In genomic region chr7:24979470-24979862, GRCh38 we compare ENCODE assay signal across 8 cellular contexts. TPM values are rescaled to one million over a fixed set of nuclear protein-coding genes. Genes with fewer than 3 reads are reported as not detected.
A peak's percentile ranks its signal among the peaks of the same experiment; 100 is the strongest.
DNase-seq lines count a peak whose midpoint lies in the region; ATAC-seq and TF ChIP-seq lines count a peak whose summit lies in the region.

No MANE protein-coding gene starts in this region.

- POLR2A ChIA-PET in HEK293T (lab: Yijun Ruan, JAX): interaction anchor here (1.3 to 1.5 kb wide), 4 partner anchors 8 to 146 kb away, joined by 3 to 8 read pairs (median 4); partner anchors contain the start of gene CYCS

- peak; percentile 41 for ATAC-seq in memory B cell (ENCODE audit: low read depth)

- H3K27me3 Mint-ChIP-seq in activated CD4-positive, alpha-beta T cell treated with anti-CD3 and anti-CD28 coated beads, Interleukin-2, amount 10 ng/mL, durations not matched to agents 24 days and 14 days: no peaks in the 10 kb centered on the region
- H3K27me3 Mint-ChIP-seq in dendritic cell treated with granulocyte-macrophage colony-stimulating factor and Interleukin-4, amounts not matched to agents 40 ng/mL and 50 ng/mL, for 4 days: peaks cover 19% of the 10 kb centered on the region
- H3K27me3 Mint-ChIP-seq in memory B cell: no peaks in the 10 kb centered on the region

- H3K36me3 Mint-ChIP-seq in activated CD4-positive, alpha-beta T cell treated with anti-CD3 and anti-CD28 coated beads, Interleukin-2, amount 10 ng/mL, durations not matched to agents 24 days and 14 days (ENCODE audit: low read depth): peaks cover 25% of the 10 kb centered on the region
- H3K36me3 Mint-ChIP-seq in dendritic cell treated with granulocyte-macrophage colony-stimulating factor and Interleukin-4, amounts not matched to agents 40 ng/mL and 50 ng/mL, for 4 days (ENCODE audit: low read depth): peaks cover 44% of the 10 kb centered on the region
- peaks cover 3% of the 10 kb centered on the region for H3K36me3 Mint-ChIP-seq in memory B cell

- CTCF ChIA-PET in HEK293T (lab: Yijun Ruan, JAX): interaction anchor here (0.6 to 1.6 kb wide), 2 partner anchors 50 to 91 kb away, joined by 4 read pairs; no protein-coding TSS in a partner anchor

- intact Hi-C loops in activated CD4-positive, alpha-beta T cell treated with anti-CD3 and anti-CD28 coated beads, Interleukin-2, amount 10 ng/mL, durations not matched to agents 24 days and 14 days (cut with micrococcal nuclease): loop anchor here (1.0 kb wide), 1 partner anchor 72 kb away; no protein-coding TSS in a partner anchor
- intact Hi-C loops in dendritic cell treated with granulocyte-macrophage colony-stimulating factor and Interleukin-4, amounts not matched to agents 40 ng/mL and 50 ng/mL, for 4 days (cut with micrococcal nuclease): loop anchor here (2.0 to 5.0 kb wide), 2 partner anchors 37 to 83 kb away; no protein-coding TSS in a partner anchor

- H3K9me3 Mint-ChIP-seq in activated CD4-positive, alpha-beta T cell treated with anti-CD3 and anti-CD28 coated beads, Interleukin-2, amount 10 ng/mL, durations not matched to agents 24 days and 14 days: no peaks in the 10 kb centered on the region
- H3K9me3 Mint-ChIP-seq in dendritic cell treated with granulocyte-macrophage colony-stimulating factor and Interleukin-4, amounts not matched to agents 40 ng/mL and 50 ng/mL, for 4 days: no peaks in the 10 kb centered on the region
- H3K9me3 Mint-ChIP-seq in memory B cell: no peaks in the 10 kb centered on the region

- peak overlapping the region; percentile 89 for H3K27ac Mint-ChIP-seq in activated CD4-positive, alpha-beta T cell treated with anti-CD3 and anti-CD28 coated beads, Interleukin-2, amount 10 ng/mL, durations not matched to agents 24 days and 14 days
- H3K27ac Mint-ChIP-seq in dendritic cell treated with granulocyte-macrophage colony-stimulating factor and Interleukin-4, amounts not matched to agents 40 ng/mL and 50 ng/mL, for 4 days: peak overlapping the region; percentile 100
- peak overlapping the region; percentile 79 for H3K27ac Mint-ChIP-seq in memory B cell

- DNase-seq in NCI-H2029 (lab: John Stamatoyannopoulos, UW): peak; percentile 11
- no peak for DNase-seq in NCI-H2029 treated with DMSO at 0.1 percent for 48 hours (lab: John Stamatoyannopoulos, UW)
- peak; percentile 65 for DNase-seq in HEK293T (ENCODE audit: extremely low spot score)
- DNase-seq in NAMALWA (ENCODE audit: low spot score): peak; percentile 82
- peak; percentile 95 for DNase-seq in activated CD4-positive, alpha-beta T cell treated with anti-CD3 and anti-CD28 coated beads, Interleukin-2, amount 10 ng/mL, durations not matched to agents 24 days and 14 days
- peak; percentile 55 to 67 for DNase-seq in memory B cell (ENCODE audit: low spot score in 2 of 2)
- DNase-seq in stimulated activated CD8-positive, alpha-beta memory T cell treated with anti-CD3 and anti-CD28 coated beads, Interleukin-15, amount 100 ng/mL, for 48 hours (ENCODE audit: low read depth in 2 of 2): peak; percentile 67 to 69

- peaks cover 56% of the 10 kb centered on the region for H3K4me1 Mint-ChIP-seq in activated CD4-positive, alpha-beta T cell treated with anti-CD3 and anti-CD28 coated beads, Interleukin-2, amount 10 ng/mL, durations not matched to agents 24 days and 14 days
- H3K4me1 Mint-ChIP-seq in dendritic cell treated with granulocyte-macrophage colony-stimulating factor and Interleukin-4, amounts not matched to agents 40 ng/mL and 50 ng/mL, for 4 days (ENCODE audit: low read depth): peaks cover 72% of the 10 kb centered on the region
- H3K4me1 Mint-ChIP-seq in memory B cell: peaks cover 53% of the 10 kb centered on the region

- peak overlapping the region; percentile 96 for H3K4me3 Mint-ChIP-seq in activated CD4-positive, alpha-beta T cell treated with anti-CD3 and anti-CD28 coated beads, Interleukin-2, amount 10 ng/mL, durations not matched to agents 24 days and 14 days
- peak overlapping the region; percentile 99 for H3K4me3 Mint-ChIP-seq in dendritic cell treated with granulocyte-macrophage colony-stimulating factor and Interleukin-4, amounts not matched to agents 40 ng/mL and 50 ng/mL, for 4 days
- H3K4me3 Mint-ChIP-seq in memory B cell: peak overlapping the region; percentile 84

TF ChIP-seq in HEK293T, 16 proteins besides CTCF, POLR2A, EP300 and RAD21:
- TF ChIP-seq FOXK2 (IDR thresholded peaks at IDR 0.05): no peak
- TF ChIP-seq PKNOX1 (IDR thresholded peaks at IDR 0.05): no peak
- no peak for TF ChIP-seq TARDBP (IDR thresholded peaks at IDR 0.05)
- TF ChIP-seq ZNF384 (IDR thresholded peaks at IDR 0.05): no peak
- no peak for TF ChIP-seq LEF1 (IDR thresholded peaks at IDR 0.05; ENCODE audit: borderline replicate concordance)
- no peak for TF ChIP-seq SP1 (IDR thresholded peaks at IDR 0.05)
- no peak for TF ChIP-seq HDGF (IDR thresholded peaks at IDR 0.05; ENCODE audit: borderline replicate concordance)
- no peak for TF ChIP-seq NFRKB (IDR thresholded peaks at IDR 0.05)
- no peak for TF ChIP-seq CTBP1 (IDR thresholded peaks at IDR 0.05; ENCODE audit: borderline replicate concordance)
- no peak for TF ChIP-seq L3MBTL2 (conservative IDR thresholded peaks at IDR 0.05)
- TF ChIP-seq BHLHE40 (IDR thresholded peaks at IDR 0.05; ENCODE audit: borderline replicate concordance): no peak
- TF ChIP-seq ELF4 (IDR thresholded peaks at IDR 0.05): no peak
- TF ChIP-seq SUZ12 (IDR thresholded peaks at IDR 0.05): no peak
- no peak for TF ChIP-seq FOXM1 (IDR thresholded peaks at IDR 0.05; ENCODE audit: borderline replicate concordance)
- no peak for TF ChIP-seq ARNT (IDR thresholded peaks at IDR 0.05)
- no peak for TF ChIP-seq FOXA1 (IDR thresholded peaks at IDR 0.05)

RNA-seq across cellular contexts. Expression of gene OSBPL3, which starts 0.5 kb away (rescaled TPM):
- total RNA-seq in activated CD4-positive, alpha-beta T cell treated with anti-CD3 and anti-CD28 coated beads, Interleukin-2, amount 10 ng/mL, durations not matched to agents 24 days and 14 days: 93.7 and 93.8 TPM in 2 replicates
